In the genomic region with DNA sequence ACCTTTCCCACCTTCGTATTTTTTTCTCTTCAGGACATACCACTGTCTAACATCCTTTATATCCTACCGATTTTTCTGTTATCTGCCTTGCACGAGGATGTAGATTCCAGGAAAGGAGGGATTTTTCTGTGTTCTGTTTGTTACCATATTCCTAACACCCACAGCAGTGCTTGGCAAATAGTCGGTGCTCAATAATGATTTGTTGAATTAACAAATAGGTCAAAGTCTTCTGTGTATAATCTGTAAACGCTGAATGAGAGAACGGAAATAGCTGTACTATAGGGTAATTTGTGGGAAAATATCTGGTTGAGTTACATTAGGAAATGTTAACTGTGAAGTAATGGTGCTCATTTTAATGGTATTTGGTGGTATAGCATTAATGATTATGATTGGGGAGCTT, we compare ENCODE assay signal across 15 cellular contexts.
"Had no signal": no experiment of that assay in that cellular context is flagged by ENCODE, and none has a peak within 500 bp of the region (broad histone marks: within the 10 kb centered on the region; RNA-seq: fewer than 3 reads in every experiment).

No MANE protein-coding gene starts in this region.

- H3K36me3 ChIP-seq: adrenal gland, thoracic aorta had no signal

- H3K27ac Mint-ChIP-seq: dendritic cell treated with granulocyte-macrophage colony-stimulating factor and Interleukin-4, amounts not matched to agents 40 ng/mL and 50 ng/mL, for 4 days had no signal

- H3K27me3 ChIP-seq: adrenal gland, stomach had no signal

- H3K4me3 ChIP-seq: adrenal gland, stomach, thoracic aorta had no signal

- ATAC-seq: effector memory CD8-positive, alpha-beta T cell; left cardiac atrium; natural killer cell treated with Interleukin-12 subunit alpha and Interleukin-12 subunit beta and Interleukin-15 and Interleukin-18, amount 100 ng/mL, for 72 hours had no signal

- H3K36me3 Mint-ChIP-seq: natural killer cell treated with Interleukin-12 subunit alpha and Interleukin-12 subunit beta and Interleukin-15 and Interleukin-18, amount 100 ng/mL, for 72 hours had no signal

- H3K27ac ChIP-seq: thoracic aorta had no signal

- H3K9me3 ChIP-seq: adrenal gland, stomach, thoracic aorta had no signal

- DNase-seq: activated CD4-positive, alpha-beta T cell treated with anti-CD3 and anti-CD28 coated beads, Interleukin-2, amount 50 U/mL, for 4 hours; activated CD8-positive, alpha-beta memory T cell treated with anti-CD3 and anti-CD28 coated beads, Interleukin-2, amount 50 U/mL, for 4 hours; activated naive CD4-positive, alpha-beta T cell treated with anti-CD3 and anti-CD28 coated beads, Interleukin-2, amount 50 U/mL, for 16 hours; caudate nucleus; effector memory CD8-positive, alpha-beta T cell; hypothalamus; left cardiac atrium; mammary epithelial cell; stimulated activated CD4-positive, alpha-beta T cell treated with anti-CD3 and anti-CD28 coated beads, Interleukin-15, amount 100 ng/mL, for 24 hours; stimulated activated CD4-positive, alpha-beta T cell treated with anti-CD3 and anti-CD28 coated beads, Interleukin-4, amount 100 ng/mL, for 24 hours; stomach had no signal

- H3K9me3 Mint-ChIP-seq: dendritic cell treated with granulocyte-macrophage colony-stimulating factor and Interleukin-4, amounts not matched to agents 40 ng/mL and 50 ng/mL, for 4 days; effector memory CD8-positive, alpha-beta T cell; natural killer cell treated with Interleukin-12 subunit alpha and Interleukin-12 subunit beta and Interleukin-15 and Interleukin-18, amount 100 ng/mL, for 72 hours had no signal

- H3K4me3 Mint-ChIP-seq: dendritic cell treated with granulocyte-macrophage colony-stimulating factor and Interleukin-4, amounts not matched to agents 40 ng/mL and 50 ng/mL, for 4 days; effector memory CD8-positive, alpha-beta T cell; natural killer cell treated with Interleukin-12 subunit alpha and Interleukin-12 subunit beta and Interleukin-15 and Interleukin-18, amount 100 ng/mL, for 72 hours had no signal
